1 cellular context compared by ENCODE assay signal in genomic region chr20:47348539-47349142, GRCh38.
A peak's percentile ranks its signal among the peaks of the same experiment; 100 is the strongest.
TF ChIP-seq lines count a peak whose summit lies in the region.

No MANE protein-coding gene starts in this region.

TF ChIP-seq in GM12878, 131 proteins besides CTCF, POLR2A, EP300 and RAD21 (continued from another document):
- 0 out of 2 replicates have a peak, but pooled peaks have one; percentile 39 for TF ChIP-seq WRNIP1 (IDR thresholded peaks at IDR 0.05; ENCODE audit: borderline replicate concordance, low read depth, low read length)
- TF ChIP-seq KLF5 (IDR thresholded peaks at IDR 0.05; ENCODE audit: partially characterized antibody): no peak
- TF ChIP-seq GATAD2B (conservative IDR thresholded peaks at IDR 0.05; ENCODE audit: low read depth): no peak
